ENCODE assay signal across 8 cellular contexts in the genomic region with DNA sequence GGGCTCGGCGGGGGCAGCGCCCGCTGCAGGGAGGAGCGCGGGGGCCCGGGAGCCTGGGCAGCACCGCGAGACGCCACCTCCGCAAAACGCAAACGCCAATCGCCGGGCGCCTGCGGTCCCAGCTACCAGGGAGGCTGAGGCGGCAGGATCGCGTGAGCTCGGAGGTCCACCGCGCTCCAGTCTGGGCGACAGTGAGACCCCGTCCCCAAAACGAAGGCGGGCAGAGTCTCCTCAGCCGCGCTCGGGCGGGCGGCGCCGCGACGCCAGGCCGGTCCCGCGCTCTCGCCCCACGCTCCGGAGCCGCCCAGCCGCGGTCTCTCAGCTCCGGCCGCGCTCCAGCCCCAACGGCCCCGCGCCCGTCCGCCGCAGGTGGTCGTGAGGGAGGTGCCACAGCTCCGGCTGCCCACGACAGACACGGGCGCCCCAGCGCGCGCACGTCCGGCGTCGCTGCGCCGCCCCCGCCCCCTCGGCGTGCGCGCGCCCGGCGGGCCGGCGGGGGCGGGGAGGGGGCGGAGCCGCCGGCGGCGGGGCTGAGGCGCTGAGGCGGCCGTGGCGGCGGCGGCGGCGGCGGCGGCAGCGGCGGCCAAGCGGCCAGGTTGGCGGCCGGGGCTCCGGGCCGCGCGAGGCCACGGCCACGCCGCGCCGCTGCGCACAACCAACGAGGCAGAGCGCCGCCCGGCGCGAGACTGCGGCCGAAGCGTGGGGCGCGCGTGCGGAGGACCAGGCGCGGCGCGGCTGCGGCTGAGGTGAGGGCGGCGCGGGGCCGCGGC.
A peak's percentile ranks its signal among the peaks of the same experiment; 100 is the strongest.
DNase-seq lines count a peak whose midpoint lies in the region; TF ChIP-seq lines count a peak whose summit lies in the region.

A gene with protein sequence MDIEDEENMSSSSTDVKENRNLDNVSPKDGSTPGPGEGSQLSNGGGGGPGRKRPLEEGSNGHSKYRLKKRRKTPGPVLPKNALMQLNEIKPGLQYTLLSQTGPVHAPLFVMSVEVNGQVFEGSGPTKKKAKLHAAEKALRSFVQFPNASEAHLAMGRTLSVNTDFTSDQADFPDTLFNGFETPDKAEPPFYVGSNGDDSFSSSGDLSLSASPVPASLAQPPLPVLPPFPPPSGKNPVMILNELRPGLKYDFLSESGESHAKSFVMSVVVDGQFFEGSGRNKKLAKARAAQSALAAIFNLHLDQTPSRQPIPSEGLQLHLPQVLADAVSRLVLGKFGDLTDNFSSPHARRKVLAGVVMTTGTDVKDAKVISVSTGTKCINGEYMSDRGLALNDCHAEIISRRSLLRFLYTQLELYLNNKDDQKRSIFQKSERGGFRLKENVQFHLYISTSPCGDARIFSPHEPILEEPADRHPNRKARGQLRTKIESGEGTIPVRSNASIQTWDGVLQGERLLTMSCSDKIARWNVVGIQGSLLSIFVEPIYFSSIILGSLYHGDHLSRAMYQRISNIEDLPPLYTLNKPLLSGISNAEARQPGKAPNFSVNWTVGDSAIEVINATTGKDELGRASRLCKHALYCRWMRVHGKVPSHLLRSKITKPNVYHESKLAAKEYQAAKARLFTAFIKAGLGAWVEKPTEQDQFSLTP (plus strand): TSS at position 533 of the 770 bp plus-strand sequence. CDS start 97,077 bp downstream, outside the sequence.

- H3K9ac ChIP-seq in BLaER1, result peak within 1 kb of the TSS; percentile 86

- peak within 1 kb of the TSS; percentile 94 for H3K4me2 ChIP-seq in BLaER1

- TF ChIP-seq CTCF in astrocyte of the spinal cord (IDR thresholded peaks at IDR 0.05; ENCODE audit: low read depth, low read length) (no peak), retinal pigment epithelial cell (conservative IDR thresholded peaks at IDR 0.05; ENCODE audit: low read depth, low read length) (no peak)

- H3K27ac ChIP-seq in BLaER1, result peak within 1 kb of the TSS; percentile 93
- H3K27ac ChIP-seq in KOPT-K1 (ENCODE audit: low read depth, low read length, poor library complexity, severe bottlenecking), result peak within 1 kb of the TSS; percentile 74

- peak; percentile 80 for DNase-seq in GM19240 (ENCODE audit: insufficient read length, low spot score)
- peak; percentile 31 for DNase-seq in T1000 (lab: John Stamatoyannopoulos, UW)
- peak; percentile 44 for DNase-seq in astrocyte of the spinal cord (ENCODE audit: low read depth, low spot score)
- DNase-seq in hypothalamus (lab: John Stamatoyannopoulos, UW), result peak in 34 of 51 donors; percentile 8 to 69 (median 38)
- no peak for DNase-seq in retinal pigment epithelial cell (ENCODE audit: low read depth)
- DNase-seq in NCI-H2029 treated with DMSO at 0.1 percent for 48 hours (lab: John Stamatoyannopoulos, UW), result no peak

- H3K36me3 ChIP-seq in BLaER1 (no peaks in the 10 kb centered on the region), KOPT-K1 (ENCODE audit: insufficient read depth, low read length) (no peaks in the 10 kb centered on the region)

- H3K4me1 ChIP-seq in BLaER1, result peaks cover 54% of the 10 kb centered on the region

- H3K9me3 ChIP-seq in BLaER1, result no peaks in the 10 kb centered on the region
- H3K9me3 ChIP-seq in KOPT-K1 (ENCODE audit: insufficient read depth, low read length, poor library complexity, severe bottlenecking), result no peaks in the 10 kb centered on the region

- peaks cover 26% of the 10 kb centered on the region for H4K20me1 ChIP-seq in BLaER1

- in situ Hi-C loops in astrocyte of the spinal cord (cut with HindIII; ENCODE audit: low sequenced_read_pairs), result no loop called here

- peak within 1 kb of the TSS; percentile 93 for H3K4me3 ChIP-seq in BLaER1
- H3K4me3 ChIP-seq in astrocyte of the spinal cord (ENCODE audit: low read depth, low read length), result peak within 1 kb of the TSS; percentile 64
- H3K4me3 ChIP-seq in retinal pigment epithelial cell (ENCODE audit: low read length), result peak within 1 kb of the TSS; percentile 66

- H3K27me3 ChIP-seq in BLaER1, result peaks cover 10% of the 10 kb centered on the region

Comparison
In these comparisons a context has a peak if more than half of its experiments do, and no peak if none do; other contexts are left out.
1. DNase-seq: peak in GM19240 (single experiment), T1000 (single experiment), astrocyte of the spinal cord (single experiment) and hypothalamus (34 of 51); none in retinal pigment epithelial cell (single experiment) and NCI-H2029 treated with DMSO at 0.1 percent for 48 hours (single experiment).
2. Peak in every context shown above with its lines, with median percentiles within 50 percentile points of each other: H3K4me3 ChIP-seq.